7 cellular contexts compared by ENCODE assay signal in genomic region chr9:39121401-39121800, GRCh38.
A peak's percentile ranks its signal among the peaks of the same experiment; 100 is the strongest.
DNase-seq lines count a peak whose midpoint lies in the region; ATAC-seq and TF ChIP-seq lines count a peak whose summit lies in the region.
"Not testable (repeated sequence)": the region's sequence is repeated elsewhere in the genome, so short reads cannot be mapped to it uniquely, and the experiment has no call there.

No MANE protein-coding gene starts in this region.

- not testable (repeated sequence) for H3K4me3 ChIP-seq in BE2C (ENCODE audit: low read depth, low read length); choroid plexus epithelial cell (ENCODE audit: low read depth, low read length); mesenchymal stem cell (ENCODE audit: insufficient read depth in 1 of 2, low read depth in 1 of 2, low read length in 2 of 2)

- not testable (repeated sequence) for H3K9ac ChIP-seq in mesenchymal stem cell (ENCODE audit: low read length)

- H3K4me1 Mint-ChIP-seq in glutamatergic neuron (ENCODE audit: low read depth, unreplicated experiment) = not testable (repeated sequence)

- not testable (repeated sequence) for H3K18ac ChIP-seq in mesenchymal stem cell (ENCODE audit: low read depth in 1 of 2, low read length in 2 of 2)

- not testable (repeated sequence) for H2BK15ac ChIP-seq in mesenchymal stem cell (ENCODE audit: low read depth, poor library complexity, severe bottlenecking)

- not testable (repeated sequence) for ATAC-seq in SK-N-SH treated with all-trans-retinoic acid at 6 μM for 48 hours

- not testable (repeated sequence) for H3K4me3 Mint-ChIP-seq in glutamatergic neuron (ENCODE audit: unreplicated experiment)

- not testable (repeated sequence) for H3K9me3 ChIP-seq in BE2C; mesenchymal stem cell (ENCODE audit: control insufficient read depth, low read length)

- H3K36me3 ChIP-seq in BE2C; mesenchymal stem cell (ENCODE audit: control insufficient read depth in 1 of 2, insufficient read depth in 2 of 2, low read depth in 1 of 2, low read length in 2 of 2): not testable (repeated sequence)

- H3K27ac Mint-ChIP-seq in glutamatergic neuron (ENCODE audit: unreplicated experiment) = peak overlapping the region; percentile 3

- not testable (repeated sequence) for H3K4me2 ChIP-seq in mesenchymal stem cell (ENCODE audit: low read length, poor library complexity, severe bottlenecking)

- H2BK120ac ChIP-seq in mesenchymal stem cell (ENCODE audit: low read depth, low read length) = not testable (repeated sequence)

- not testable (repeated sequence) for H3K27ac ChIP-seq in mesenchymal stem cell (ENCODE audit: low read length, poor library complexity, severe bottlenecking)

- H2AFZ ChIP-seq in mesenchymal stem cell (ENCODE audit: low read depth, low read length) = not testable (repeated sequence)

- DNase-seq in BE2C (peak; percentile 15), NCI-H524 (lab: John Stamatoyannopoulos, UW) (peak; percentile 1 to 46), RPMI8226 (peak; percentile 9), choroid plexus epithelial cell (ENCODE audit: low read depth) (peak; percentile 2), mesenchymal stem cell (peak; percentile 30)
- not testable (repeated sequence) for DNase-seq in glutamatergic neuron

- not testable (repeated sequence) for H3K4me1 ChIP-seq in BE2C; mesenchymal stem cell (ENCODE audit: control insufficient read depth, insufficient read depth, low read depth, low read length)

- H3K27me3 Mint-ChIP-seq in glutamatergic neuron (ENCODE audit: unreplicated experiment) = not testable (repeated sequence)

- not testable (repeated sequence) for H2AK5ac ChIP-seq in mesenchymal stem cell (ENCODE audit: low read length, severe bottlenecking)

- H3K79me1 ChIP-seq in mesenchymal stem cell (replicated peaks; ENCODE audit: low read length, poor library complexity, severe bottlenecking) = not testable (repeated sequence)

- TF ChIP-seq CTCF in BE2C (IDR thresholded peaks at IDR 0.05; ENCODE audit: low read depth, low read length); choroid plexus epithelial cell (conservative IDR thresholded peaks at IDR 0.05; ENCODE audit: low read depth, low read length); glutamatergic neuron (IDR thresholded peaks at IDR 0.05; ENCODE audit: partially characterized antibody, unreplicated experiment): not testable (repeated sequence)

- not testable (repeated sequence) for H3K4ac ChIP-seq in mesenchymal stem cell (ENCODE audit: low read depth in 1 of 2, low read length in 2 of 2)

- not testable (repeated sequence) for H2BK5ac ChIP-seq in mesenchymal stem cell (ENCODE audit: low read depth, low read length, poor library complexity, severe bottlenecking)

- H4K91ac ChIP-seq in mesenchymal stem cell (ENCODE audit: low read length) = not testable (repeated sequence)

- not testable (repeated sequence) for H2BK12ac ChIP-seq in mesenchymal stem cell (ENCODE audit: low read length in 2 of 2)

- not testable (repeated sequence) for H3K23ac ChIP-seq in mesenchymal stem cell (ENCODE audit: low read length in 2 of 2)

- not testable (repeated sequence) for H4K8ac ChIP-seq in mesenchymal stem cell (ENCODE audit: low read length)

- not testable (repeated sequence) for H3K27me3 ChIP-seq in BE2C; mesenchymal stem cell (ENCODE audit: control insufficient read depth in 1 of 2, insufficient read depth in 1 of 2, low read length in 2 of 2)

- H3K14ac ChIP-seq in mesenchymal stem cell (ENCODE audit: low read length in 2 of 2) = not testable (repeated sequence)

- WGBS in mesenchymal stem cell = no CpG with 5 or more reads among the region's 2 CpGs

- not testable (repeated sequence) for H3K36me3 Mint-ChIP-seq in glutamatergic neuron (ENCODE audit: unreplicated experiment)

- H3K9me3 Mint-ChIP-seq in glutamatergic neuron (ENCODE audit: unreplicated experiment) = not testable (repeated sequence)

TF ChIP-seq in SK-N-SH treated with all-trans-retinoic acid at 6 μM for 48 hours, 23 proteins besides CTCF, POLR2A, EP300 and RAD21:
- TF ChIP-seq ISL1 (CRISPR knock-in tag; IDR thresholded peaks at IDR 0.05) = 0 out of 2 replicates have a peak, but pooled peaks have one; percentile 12
